Comparison of ENCODE assay signal across 8 cellular contexts in genomic region chr6:6851059-6851658, GRCh38.
DNase-seq lines count a peak whose midpoint lies in the region; ATAC-seq and TF ChIP-seq lines count a peak whose summit lies in the region.

No MANE protein-coding gene starts in this region.

- H3K27me3 ChIP-seq in BJ (ENCODE audit: control insufficient read depth, insufficient read depth, low read length) = no peaks in the 10 kb centered on the region
- H3K27me3 ChIP-seq in MG63 = no peaks in the 10 kb centered on the region
- no peaks in the 10 kb centered on the region for H3K27me3 ChIP-seq in HAP-1 (ENCODE audit: low read depth)

- no peak for ATAC-seq in GM19452 (IDR thresholded peaks at IDR 0.05; ENCODE audit: unreplicated experiment)

- no peaks in the 10 kb centered on the region for H3K4me1 ChIP-seq in HAP-1

- H3K4me3 ChIP-seq in BJ (ENCODE audit: low read depth, low read length) (no peak overlapping the region), MG63 (no peak overlapping the region), HAP-1 (no peak overlapping the region)

- TF ChIP-seq CTCF in BJ (IDR thresholded peaks at IDR 0.05; ENCODE audit: insufficient read depth, low read depth, low read length) = no peak

- CTCF ChIA-PET in BJ (lab: Yijun Ruan, JAX) = interaction anchor here (0.5 kb wide), 1 partner anchor 63 kb away, joined by 3 read pairs; no protein-coding TSS in a partner anchor

- H3K36me3 ChIP-seq in BJ (ENCODE audit: control insufficient read depth, insufficient read depth, low read length) = no peaks in the 10 kb centered on the region
- no peaks in the 10 kb centered on the region for H3K36me3 ChIP-seq in MG63
- no peaks in the 10 kb centered on the region for H3K36me3 ChIP-seq in HAP-1 (replicated peaks)

- DNase-seq in BJ (ENCODE audit: low read depth) (peak; percentile 96), MG63 (peak; percentile 100), dermis microvascular lymphatic vessel endothelial cell (ENCODE audit: low read depth in 2 of 2) (peak; percentile 47 to 78), mucosa of gallbladder (ENCODE audit: low spot score) (peak; percentile 86), RPMI8226 (no peak), HAP-1 (ENCODE audit: low spot score in 2 of 2) (no peak)
- DNase-seq in activated effector memory CD4-positive, alpha-beta T cell treated with anti-CD3 and anti-CD28 coated beads, Interleukin-2, amount 50 U/mL, for 16 hours = no peak

- H3K9me3 ChIP-seq in MG63 = peaks cover 12% of the 10 kb centered on the region
- H3K9me3 ChIP-seq in HAP-1 = no peaks in the 10 kb centered on the region

- in situ Hi-C loops in HAP-1 (cut with MboI; ENCODE audit: low sequenced_read_pairs) = no loop called here

- POLR2A ChIA-PET in BJ (lab: Charles Lee) = interaction anchor here (0.6 kb wide), 2 partner anchors 10 to 576 kb away, joined by 3 read pairs; no protein-coding TSS in a partner anchor

Comparison
In these comparisons a context has a peak if more than half of its experiments do, and no peak if none do; other contexts are left out.
1. DNase-seq: peak in BJ (single experiment), MG63 (single experiment), dermis microvascular lymphatic vessel endothelial cell (2 of 2) and mucosa of gallbladder (single experiment); none in RPMI8226 (single experiment), activated effector memory CD4-positive, alpha-beta T cell treated with anti-CD3 and anti-CD28 coated beads, Interleukin-2, amount 50 U/mL, for 16 hours (single experiment) and HAP-1 (0 of 2).